In genomic region chr6:37033255-37033654, GRCh38 we compare ENCODE assay signal across 12 cellular contexts. TPM values are rescaled to one million over a fixed set of nuclear protein-coding genes. Genes with fewer than 3 reads are reported as not detected.
DNase-seq lines count a peak whose midpoint lies in the region; ATAC-seq and TF ChIP-seq lines count a peak whose summit lies in the region.
"Had no signal": no experiment of that assay in that cellular context is flagged by ENCODE, and none has a peak within 500 bp of the region (broad histone marks: within the 10 kb centered on the region; RNA-seq: fewer than 3 reads in every experiment).

No MANE protein-coding gene starts in this region.

- CTCF ChIA-PET in GM10248 (lab: Yijun Ruan, JAX) = interaction anchor here (0.6 to 26.1 kb wide), 8 partner anchors 13 to 292 kb away, joined by 3 to 774 read pairs (median 6); partner anchors contain the start of gene PIM1

- no peak overlapping the region for H3K4me3 Mint-ChIP-seq in IgD-negative memory B cell

- ATAC-seq in activated naive CD4-positive, alpha-beta T cell treated with anti-CD3 and anti-CD28 coated beads, Interleukin-2, amount 50 U/mL, for 72 hours = peak; percentile 95
- ATAC-seq: heart left ventricle had no signal

- H3K27me3 Mint-ChIP-seq in IgD-negative memory B cell = no peaks in the 10 kb centered on the region

- H3K4me1 Mint-ChIP-seq in IgD-negative memory B cell = peaks cover 5 to 11% (median 7%) of the 10 kb centered on the region in 3 donors

- H3K9me3 Mint-ChIP-seq in IgD-negative memory B cell = peaks cover 0 to 6% (median 3%) of the 10 kb centered on the region in 3 donors
- H3K9me3 Mint-ChIP-seq in activated naive CD4-positive, alpha-beta T cell treated with anti-CD3 and anti-CD28 coated beads, Interleukin-2, amount 50 U/mL, for 72 hours = peaks cover 0 to 4% of the 10 kb centered on the region in 2 donors

- peaks cover 14% of the 10 kb centered on the region for H3K36me3 Mint-ChIP-seq in IgD-negative memory B cell
- peaks cover 0 to 19% of the 10 kb centered on the region in 2 donors for H3K36me3 Mint-ChIP-seq in activated naive CD4-positive, alpha-beta T cell treated with anti-CD3 and anti-CD28 coated beads, Interleukin-2, amount 50 U/mL, for 72 hours

- TF ChIP-seq CTCF in GM10248 (IDR thresholded peaks at IDR 0.05; ENCODE audit: control extremely low read depth, extremely low read depth, low read depth, missing control alignments) = no peak

- POLR2A ChIA-PET in GM10248 (lab: Yijun Ruan, JAX) = no interaction called here

- H3K27ac Mint-ChIP-seq in IgD-negative memory B cell = peak overlapping the region; percentile 68 to 91 (median 91)
- H3K27ac Mint-ChIP-seq in activated naive CD4-positive, alpha-beta T cell treated with anti-CD3 and anti-CD28 coated beads, Interleukin-2, amount 50 U/mL, for 72 hours = peak overlapping the region; percentile 91 to 98

- DNase-seq in GM10248 (ENCODE audit: extremely low spot score) (peak; percentile 56), inferior parietal cortex (ENCODE audit: extremely low spot score) (no peak), DMS53 treated with DMSO at 0.1 percent for 48 hours (lab: John Stamatoyannopoulos, UW; ENCODE audit: unreplicated experiment) (no peak)
- DNase-seq in activated naive CD4-positive, alpha-beta T cell treated with anti-CD3 and anti-CD28 coated beads, Interleukin-2, amount 50 U/mL, for 72 hours (ENCODE audit: low spot score in 2 of 2) = peak; percentile 62 to 74
- DNase-seq in stimulated activated CD4-positive, alpha-beta T cell treated with anti-CD3 and anti-CD28 coated beads, Interleukin-1b, Interleukin-23, amount 100 ng/mL, for 48 hours = peak; percentile 76
- no peak for DNase-seq in activated effector memory CD4-positive, alpha-beta T cell treated with Interleukin-2 at 50 U/mL for 16 hours
- DNase-seq: DMS 273 treated with DMSO at 0.1 percent for 48 hours; effector CD4-positive, alpha-beta T cell; heart left ventricle; NCI-H524 treated with DMSO at 0.1 percent for 48 hours; retina had no signal

RNA-seq across cellular contexts. Expression of gene FGD2, which starts 27.8 kb away (rescaled TPM):
- polyA plus RNA-seq in IgD-negative memory B cell = 99.8 TPM
- total RNA-seq in activated naive CD4-positive, alpha-beta T cell treated with anti-CD3 and anti-CD28 coated beads, Interleukin-2, amount 50 U/mL, for 72 hours = 1 to 10 TPM; 1.3 to 2.4 TPM

RNA-seq across cellular contexts. Expression of gene MTCH1, which starts 47.3 kb away (rescaled TPM):
- polyA plus RNA-seq in IgD-negative memory B cell = 69.5 TPM
- total RNA-seq in activated naive CD4-positive, alpha-beta T cell treated with anti-CD3 and anti-CD28 coated beads, Interleukin-2, amount 50 U/mL, for 72 hours = 100 to 1,000 TPM; 129 to 139 TPM

Comparison
In these comparisons a context has a peak if more than half of its experiments do, and no peak if none do; other contexts are left out.
1. DNase-seq: peak in GM10248 (single experiment), activated naive CD4-positive, alpha-beta T cell treated with anti-CD3 and anti-CD28 coated beads, Interleukin-2, amount 50 U/mL, for 72 hours (2 of 2) and stimulated activated CD4-positive, alpha-beta T cell treated with anti-CD3 and anti-CD28 coated beads, Interleukin-1b, Interleukin-23, amount 100 ng/mL, for 48 hours (single experiment); none in inferior parietal cortex (single experiment), DMS53 treated with DMSO at 0.1 percent for 48 hours (single experiment) and activated effector memory CD4-positive, alpha-beta T cell treated with Interleukin-2 at 50 U/mL for 16 hours (single experiment).